Comparison of ENCODE assay signal across 8 cellular contexts in genomic region chr14:74111395-74112216, GRCh38. TPM values are rescaled to one million over a fixed set of nuclear protein-coding genes. Genes with fewer than 3 reads are reported as not detected.
DNase-seq lines count a peak whose midpoint lies in the region; ATAC-seq and TF ChIP-seq lines count a peak whose summit lies in the region.
"Not testable (repeated sequence)": the region's sequence is repeated elsewhere in the genome, so short reads cannot be mapped to it uniquely, and the experiment has no call there.

No MANE protein-coding gene starts in this region.

- H3K27ac Mint-ChIP-seq in HFFc6; glutamatergic neuron (ENCODE audit: unreplicated experiment); naive B cell: not testable (repeated sequence)

- not testable (repeated sequence) for H3K4me3 ChIP-seq in RWPE2 (ENCODE audit: severe bottlenecking); brain microvascular endothelial cell (ENCODE audit: low read depth, low read length); tibial nerve

- H3K36me3 ChIP-seq in RWPE2 (ENCODE audit: low read depth) (peaks cover 39% of the 10 kb centered on the region), tibial nerve (peaks cover 0 to 34% (median under 1%) of the 10 kb centered on the region in 3 donors)
- H3K36me3 ChIP-seq in brain microvascular endothelial cell (replicated peaks): not testable (repeated sequence)

- not testable (repeated sequence) for H3K27me3 ChIP-seq in RWPE2 (ENCODE audit: insufficient read depth, poor library complexity, severe bottlenecking); brain microvascular endothelial cell (replicated peaks); tibial nerve

- H3K27ac ChIP-seq in RWPE2 (ENCODE audit: poor library complexity, severe bottlenecking); brain microvascular endothelial cell; tibial nerve: not testable (repeated sequence)

- not testable (repeated sequence) for TF ChIP-seq EP300 in tibial nerve (IDR thresholded peaks at IDR 0.05)

- 87 to 89% methylated on average over 12 to 13 of the region's 13 CpGs for WGBS in tibial nerve, 2 donors

- not testable (repeated sequence) for H3K4me3 Mint-ChIP-seq in HFFc6; glutamatergic neuron (ENCODE audit: unreplicated experiment); naive B cell

- in situ Hi-C loops in brain microvascular endothelial cell (cut with HindIII; ENCODE audit: low pct_ligation_motif_present, low sequenced_read_pairs): not testable (repeated sequence)

- TF ChIP-seq CTCF in HFFc6 (IDR thresholded peaks at IDR 0.05) (peak; percentile 78), RWPE2 (IDR thresholded peaks at IDR 0.05; ENCODE audit: poor library complexity, severe bottlenecking) (peak; percentile 84), brain microvascular endothelial cell (IDR thresholded peaks at IDR 0.05; ENCODE audit: low read depth, low read length, missing control alignments) (peak; percentile 47), glutamatergic neuron (IDR thresholded peaks at IDR 0.05; ENCODE audit: partially characterized antibody, unreplicated experiment) (peak; percentile 64), tibial nerve (IDR thresholded peaks at IDR 0.05) (peak; percentile 31 to 53 (median 47))

- not testable (repeated sequence) for H3K4me1 ChIP-seq in RWPE2 (ENCODE audit: insufficient read depth, poor library complexity, severe bottlenecking); tibial nerve

- DNase-seq in DMS114 treated with DMSO at 0.1 percent for 48 hours (lab: John Stamatoyannopoulos, UW; ENCODE audit: unreplicated experiment) (peak; percentile 38), HFFc6 (peak; percentile 62), NCI-H2107 (lab: John Stamatoyannopoulos, UW) (peak; percentile 35), brain microvascular endothelial cell (peak; percentile 15), naive B cell (peak; percentile 43)
- DNase-seq in RWPE2 (ENCODE audit: low spot score); glutamatergic neuron; tibial nerve (ENCODE audit: low spot score in 2 of 2): not testable (repeated sequence)

- H3K9me3 Mint-ChIP-seq in HFFc6; glutamatergic neuron (ENCODE audit: unreplicated experiment); naive B cell: not testable (repeated sequence)

- H3K36me3 Mint-ChIP-seq in HFFc6 (ENCODE audit: low read depth); glutamatergic neuron (ENCODE audit: unreplicated experiment): not testable (repeated sequence)
- H3K36me3 Mint-ChIP-seq in naive B cell: peaks cover 6 to 16% of the 10 kb centered on the region in 2 donors

- not testable (repeated sequence) for H3K4me1 Mint-ChIP-seq in HFFc6 (ENCODE audit: low read depth); glutamatergic neuron (ENCODE audit: low read depth, unreplicated experiment); naive B cell

- not testable (repeated sequence) for H3K9me3 ChIP-seq in RWPE2 (ENCODE audit: severe bottlenecking); tibial nerve

- H3K27me3 Mint-ChIP-seq in HFFc6 (ENCODE audit: insufficient read depth); glutamatergic neuron (ENCODE audit: unreplicated experiment); naive B cell: not testable (repeated sequence)

- ATAC-seq in RWPE2 (ENCODE audit: low read depth): peak; percentile 79
- peak; percentile 50 to 65 for ATAC-seq in naive B cell (ENCODE audit: low read depth in 2 of 2)

- TF ChIP-seq POLR2A in tibial nerve (IDR thresholded peaks at IDR 0.05): not testable (repeated sequence)

RNA-seq across cellular contexts. Expression of gene LIN52, which starts 26.9 kb away (rescaled TPM):
- 10 to 100 TPM in 3 of 6 experiments, 1 to 10 TPM in 3; 9.8 to 12.1 (median 10.1) TPM for total RNA-seq in HFFc6 (2021; fragmentation: NEBNext Ultra II Directional; extraction: Animal tissue kit (Norgen Biotek cat#: 25700))
- total RNA-seq in glutamatergic neuron (ENCODE audit: unreplicated experiment) (4.5 TPM), tibial nerve (10 to 100 TPM; 10.2 to 15.7 (median 12.7) TPM)
- polyA plus RNA-seq in naive B cell (ENCODE audit: low read depth in 6 of 6): 10 to 100 TPM in 5 of 6 donors, 1 to 10 TPM in 1; 7.4 to 19.1 (median 11.9) TPM

RNA-seq across cellular contexts. Expression of gene ALDH6A1, which starts 27.4 kb away (rescaled TPM):
- 10 to 100 TPM; 13.3 to 17.7 (median 14.4) TPM for total RNA-seq in HFFc6 (2021; fragmentation: NEBNext Ultra II Directional; extraction: Animal tissue kit (Norgen Biotek cat#: 25700))
- total RNA-seq in glutamatergic neuron (ENCODE audit: unreplicated experiment) (8.6 TPM), tibial nerve (10 to 100 TPM; 40.5 to 95.7 (median 75.3) TPM)
- polyA plus RNA-seq in naive B cell (ENCODE audit: low read depth in 6 of 6): 10 to 100 TPM; 14.5 to 24.3 (median 20.6) TPM
